ENCODE assay signal across 8 cellular contexts in the genomic region with DNA sequence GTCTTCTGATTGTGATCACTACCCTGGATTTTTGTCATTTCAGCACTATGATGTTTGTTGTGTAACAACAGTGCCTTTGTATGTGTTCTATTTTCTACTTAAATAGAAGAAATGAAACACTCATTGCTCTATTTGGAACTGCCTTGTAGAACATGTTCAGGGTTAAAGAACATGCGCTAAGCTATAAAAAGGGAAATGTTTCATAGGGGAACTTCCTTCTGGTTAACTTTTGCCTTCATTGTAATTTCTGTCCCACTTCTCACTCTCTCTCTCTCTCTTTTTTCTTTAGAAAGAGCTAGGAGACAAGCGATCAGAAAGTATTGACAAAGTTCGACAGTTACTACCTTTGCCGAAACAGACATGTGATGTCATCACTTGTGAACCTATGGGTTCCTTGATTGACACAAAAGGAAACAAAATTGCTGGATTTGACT. TPM values are rescaled to one million over a fixed set of nuclear protein-coding genes. Genes with fewer than 3 reads are reported as not detected.
DNase-seq lines count a peak whose midpoint lies in the region; ATAC-seq, FAIRE-seq and TF ChIP-seq lines count a peak whose summit lies in the region.

A gene (minus strand): TSS at position 13 of the 434 bp plus-strand sequence. CDS start 45,908 bp downstream, outside the sequence.

- no peaks in the 10 kb centered on the region for H3K9me3 Mint-ChIP-seq in natural killer cell treated with Interleukin-12 subunit alpha and Interleukin-12 subunit beta and Interleukin-15 and Interleukin-18, amount 100 ng/mL, for 72 hours

- FAIRE-seq in GM18507 (lab: Jason Lieb, UNC) = peak; percentile 93

- H3K27me3 Mint-ChIP-seq in natural killer cell treated with Interleukin-12 subunit alpha and Interleukin-12 subunit beta and Interleukin-15 and Interleukin-18, amount 100 ng/mL, for 72 hours = no peaks in the 10 kb centered on the region

- TF ChIP-seq CTCF in BE2C (IDR thresholded peaks at IDR 0.05; ENCODE audit: low read depth, low read length) = no peak

- no peaks in the 10 kb centered on the region for H3K36me3 Mint-ChIP-seq in natural killer cell treated with Interleukin-12 subunit alpha and Interleukin-12 subunit beta and Interleukin-15 and Interleukin-18, amount 100 ng/mL, for 72 hours

- H3K36me3 ChIP-seq in BE2C = no peaks in the 10 kb centered on the region; the same call in 1 of the 2 replicates

- H3K27ac Mint-ChIP-seq in natural killer cell treated with Interleukin-12 subunit alpha and Interleukin-12 subunit beta and Interleukin-15 and Interleukin-18, amount 100 ng/mL, for 72 hours = peak within 1 kb of the TSS in 1 of 2 donors; percentile 11

- H3K27me3 ChIP-seq in BE2C = no peaks in the 10 kb centered on the region

- peaks cover 5 to 12% of the 10 kb centered on the region in 2 donors for H3K4me1 Mint-ChIP-seq in natural killer cell treated with Interleukin-12 subunit alpha and Interleukin-12 subunit beta and Interleukin-15 and Interleukin-18, amount 100 ng/mL, for 72 hours (ENCODE audit: low read depth in 2 of 2)

- H3K4me3 Mint-ChIP-seq in natural killer cell treated with Interleukin-12 subunit alpha and Interleukin-12 subunit beta and Interleukin-15 and Interleukin-18, amount 100 ng/mL, for 72 hours = peak within 1 kb of the TSS; percentile 51

- H3K4me1 ChIP-seq in BE2C = peaks cover 14% of the 10 kb centered on the region

- no peaks in the 10 kb centered on the region for H3K9me3 ChIP-seq in BE2C

- ATAC-seq in HG02759 (IDR thresholded peaks at IDR 0.05; ENCODE audit: unreplicated experiment) = peak; percentile 54
- ATAC-seq in natural killer cell treated with Interleukin-12 subunit alpha and Interleukin-12 subunit beta and Interleukin-15 and Interleukin-18, amount 100 ng/mL, for 72 hours = no peak

- no peak for DNase-seq in GM18507 (ENCODE audit: extremely low spot score, insufficient read length, low read depth)
- DNase-seq in SKM-1 treated with dmso at 0.1 percent for 144 hours (lab: John Stamatoyannopoulos, UW; ENCODE audit: unreplicated experiment) = peak; percentile 67
- DNase-seq in natural killer cell treated with Interleukin-12 subunit alpha and Interleukin-12 subunit beta and Interleukin-15 and Interleukin-18, amount 100 ng/mL, for 72 hours (ENCODE audit: low spot score) = no peak
- no peak for DNase-seq in BE2C
- no peak for DNase-seq in NCI-H748 treated with DMSO at 0.1 percent for 48 hours (lab: John Stamatoyannopoulos, UW)
- DNase-seq in kidney glomerular epithelial cell (lab: John Stamatoyannopoulos, UW) = no peak
- DNase-seq in cerebellar cortex (ENCODE audit: low spot score) = no peak

- no peak within 1 kb of the TSS for H3K4me3 ChIP-seq in BE2C (ENCODE audit: low read depth, low read length)

RNA-seq across cellular contexts. Expression of the gene that starts here (rescaled TPM):
- total RNA-seq in natural killer cell treated with Interleukin-12 subunit alpha and Interleukin-12 subunit beta and Interleukin-15 and Interleukin-18, amount 100 ng/mL, for 72 hours = not detected
- not detected for polyA plus RNA-seq in BE2C (2012; ENCODE audit: insufficient read depth, insufficient read length, low read depth)
